In genomic region chr1:210250998-210251679, GRCh38 we compare ENCODE assay signal across 8 cellular contexts. TPM values are rescaled to one million over a fixed set of nuclear protein-coding genes. Genes with fewer than 3 reads are reported as not detected.
DNase-seq lines count a peak whose midpoint lies in the region; ATAC-seq and TF ChIP-seq lines count a peak whose summit lies in the region.

No MANE protein-coding gene starts in this region.

- H3K27ac ChIP-seq in BLaER1 treated with 17β-estradiol and CSF1 and Interleukin-3, amounts not matched to agents 10 nM and 100 nM = peak overlapping the region in 10 of 11 experiments; percentile 49 to 96 (median 92); a peak in 19 of 22 replicates

- H4K20me1 ChIP-seq in BLaER1 treated with 17β-estradiol and CSF1 and Interleukin-3, amounts not matched to agents 10 nM and 100 nM = no peaks in the 10 kb centered on the region

- H3K4me1 ChIP-seq in BLaER1 treated with 17β-estradiol and CSF1 and Interleukin-3, amounts not matched to agents 10 nM and 100 nM = peaks cover 35 to 67% (median 58%) of the 10 kb centered on the region in 10 experiments
- peaks cover 30% of the 10 kb centered on the region for H3K4me1 ChIP-seq in skeletal muscle satellite cell (ENCODE audit: control insufficient read depth, insufficient read depth, low read length)

- peaks cover 13% of the 10 kb centered on the region for H3K27me3 Mint-ChIP-seq in brain

- peak overlapping the region; percentile 78 to 89 (median 86) for H3K4me3 Mint-ChIP-seq in brain

- TF ChIP-seq CTCF in brain (conservative IDR thresholded peaks at IDR 0.05) = no peak

- no peak for ATAC-seq in GM19351 (IDR thresholded peaks at IDR 0.05; ENCODE audit: unreplicated experiment)

- CTCF ChIA-PET in HEK293T (lab: Yijun Ruan, JAX) = interaction anchor here (1.0 kb wide), 1 partner anchor 13 kb away, joined by 3 read pairs; no protein-coding TSS in a partner anchor

- H3K36me3 Mint-ChIP-seq in brain = peaks cover 5% of the 10 kb centered on the region

- H3K9me3 ChIP-seq in BLaER1 treated with 17β-estradiol and CSF1 and Interleukin-3, amounts not matched to agents 10 nM and 100 nM (replicated peaks in 1 of 11) = no peaks in the 10 kb centered on the region
- H3K9me3 ChIP-seq in iPS-18c (ENCODE audit: control insufficient read depth, insufficient read depth, low read length) (no peaks in the 10 kb centered on the region), skeletal muscle satellite cell (replicated peaks; ENCODE audit: low read length) (no peaks in the 10 kb centered on the region)

- peaks cover 0 to 31% (median 0%) of the 10 kb centered on the region in 11 experiments; a peak in 5 of 22 replicates for H3K27me3 ChIP-seq in BLaER1 treated with 17β-estradiol and CSF1 and Interleukin-3, amounts not matched to agents 10 nM and 100 nM
- peaks cover 24% of the 10 kb centered on the region for H3K27me3 ChIP-seq in skeletal muscle satellite cell (ENCODE audit: control insufficient read depth, insufficient read depth, low read length)

- H3K9me3 Mint-ChIP-seq in brain = peaks cover 0 to 3% (median 0%) of the 10 kb centered on the region in 5 experiments

- POLR2A ChIA-PET in HEK293T (lab: Yijun Ruan, JAX) = interaction anchor here (0.8 to 1.6 kb wide), 3 partner anchors 40 to 54 kb away, joined by 3 read pairs; no protein-coding TSS in a partner anchor

- peak overlapping the region; percentile 68 to 98 (median 91) for H3K27ac Mint-ChIP-seq in brain

- peak overlapping the region; percentile 88 to 99 (median 95) for H3K4me2 ChIP-seq in BLaER1 treated with 17β-estradiol and CSF1 and Interleukin-3, amounts not matched to agents 10 nM and 100 nM
- peak overlapping the region; percentile 99 for H3K4me2 ChIP-seq in skeletal muscle satellite cell (ENCODE audit: low read length)

- peak overlapping the region; percentile 61 to 80 (median 69) for H3K4me3 ChIP-seq in BLaER1 treated with 17β-estradiol and CSF1 and Interleukin-3, amounts not matched to agents 10 nM and 100 nM
- peak overlapping the region; percentile 49 for H3K4me3 ChIP-seq in iPS-18c (ENCODE audit: insufficient read depth, low read depth, low read length)
- H3K4me3 ChIP-seq in skeletal muscle satellite cell (ENCODE audit: low read length) = peak overlapping the region; percentile 75

- H3K9ac ChIP-seq in BLaER1 treated with 17β-estradiol and CSF1 and Interleukin-3, amounts not matched to agents 10 nM and 100 nM = peak overlapping the region; percentile 64 to 93 (median 88); a peak in 21 of 22 replicates
- H3K9ac ChIP-seq in skeletal muscle satellite cell (ENCODE audit: low read depth, low read length) = peak overlapping the region; percentile 68

- no peaks in the 10 kb centered on the region for H3K36me3 ChIP-seq in BLaER1 treated with 17β-estradiol and CSF1 and Interleukin-3, amounts not matched to agents 10 nM and 100 nM
- no peaks in the 10 kb centered on the region for H3K36me3 ChIP-seq in skeletal muscle satellite cell (ENCODE audit: insufficient read depth, low read length)

- peak; percentile 55 for DNase-seq in HEK293T (ENCODE audit: extremely low spot score)
- DNase-seq in NCI-H748 (lab: John Stamatoyannopoulos, UW; ENCODE audit: unreplicated experiment) = peak; percentile 79
- DNase-seq in NAMALWA (ENCODE audit: low spot score) = no peak

- H3K4me1 Mint-ChIP-seq in brain = peaks cover 69% of the 10 kb centered on the region

TF ChIP-seq in HEK293T, 16 proteins besides CTCF, POLR2A, EP300 and RAD21:
- no peak for TF ChIP-seq SUZ12 (IDR thresholded peaks at IDR 0.05)
- TF ChIP-seq FOXM1 (IDR thresholded peaks at IDR 0.05; ENCODE audit: borderline replicate concordance) = no peak

RNA-seq across cellular contexts. Expression of gene SERTAD4, which starts 18.5 kb away (rescaled TPM):
- 9.2 TPM for polyA plus RNA-seq in brain (ENCODE audit: insufficient read depth, low read depth, low replicate concordance)
- 0.22 TPM in 1 of 2 replicates, not detected in the other for total RNA-seq in skeletal muscle satellite cell (2012; rRNA removed)
